Comparison of ENCODE assay signal across 26 cellular contexts in the genomic region with DNA sequence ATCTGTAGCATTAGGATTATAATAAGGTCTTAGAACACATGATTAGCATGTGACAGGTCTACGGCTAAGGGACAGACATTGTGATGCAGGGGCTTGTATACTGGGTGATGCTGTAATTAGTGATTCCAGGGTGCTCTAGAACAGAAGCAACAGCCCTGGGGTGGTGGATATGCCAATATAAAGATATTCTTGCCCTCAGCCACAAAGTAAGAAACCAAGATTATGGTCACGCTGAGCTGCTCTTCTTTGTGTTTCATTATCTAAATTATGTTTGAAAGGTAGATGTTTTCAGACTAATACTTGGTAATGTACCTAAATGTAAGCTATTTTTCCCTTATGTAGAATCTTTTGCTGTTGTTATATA.
"Had no signal": no experiment of that assay in that cellular context is flagged by ENCODE, and none has a peak within 500 bp of the region (broad histone marks: within the 10 kb centered on the region; RNA-seq: fewer than 3 reads in every experiment).

No MANE protein-coding gene starts in this region.

- H3K27ac ChIP-seq: epithelial cell of prostate, esophagus squamous epithelium, foreskin keratinocyte, hepatocyte, ovary, testis, tibial nerve, upper lobe of right lung, vagina had no signal

- H3K27ac Mint-ChIP-seq: dendritic cell treated with granulocyte-macrophage colony-stimulating factor and Interleukin-4, amounts not matched to agents 40 ng/mL and 50 ng/mL, for 4 days; effector memory CD8-positive, alpha-beta T cell; nephron; stimulated activated effector memory CD8-positive, alpha-beta T cell treated with anti-CD3 and anti-CD28 coated beads, Interleukin-12 subunit alpha, Interleukin-12 subunit beta, amount 100 ng/mL, for 72 hours; stimulated activated naive CD8-positive, alpha-beta T cell treated with anti-CD3 and anti-CD28 coated beads, Interleukin-15, Interleukin-2, amounts not matched to agents 100 ng/mL and 50 ng/mL, for 24 hours had no signal

- DNase-seq: effector memory CD8-positive, alpha-beta T cell; esophagus squamous epithelium; foreskin keratinocyte; head of caudate nucleus; kidney; left cardiac atrium; left ventricle myocardium superior; mesendoderm; naive B cell; ovary; right cardiac atrium; small intestine; stimulated activated CD4-positive, alpha-beta T cell treated with anti-CD3 and anti-CD28 coated beads, Interleukin-4, amount 100 ng/mL, for 1 hour; stimulated activated CD8-positive, alpha-beta memory T cell treated with anti-CD3 and anti-CD28 coated beads, Interleukin-4, amount 100 ng/mL, for 48 hours; testis; upper lobe of right lung had no signal

- H3K9me3 ChIP-seq: esophagus squamous epithelium, ovary, testis, tibial nerve, upper lobe of right lung, vagina had no signal

- H3K4me3 ChIP-seq: esophagus squamous epithelium, hepatocyte, lung, ovary, testis, tibial nerve, upper lobe of right lung, vagina had no signal

- H3K9me3 Mint-ChIP-seq: dendritic cell treated with granulocyte-macrophage colony-stimulating factor and Interleukin-4, amounts not matched to agents 40 ng/mL and 50 ng/mL, for 4 days; effector memory CD8-positive, alpha-beta T cell; naive B cell; nephron; stimulated activated effector memory CD8-positive, alpha-beta T cell treated with anti-CD3 and anti-CD28 coated beads, Interleukin-12 subunit alpha, Interleukin-12 subunit beta, amount 100 ng/mL, for 72 hours; stimulated activated naive CD8-positive, alpha-beta T cell treated with anti-CD3 and anti-CD28 coated beads, Interleukin-15, Interleukin-2, amounts not matched to agents 100 ng/mL and 50 ng/mL, for 24 hours had no signal

- H3K36me3 ChIP-seq: ovary had no signal

- H2AFZ ChIP-seq: hepatocyte had no signal

- ATAC-seq: effector memory CD8-positive, alpha-beta T cell; foreskin keratinocyte; left cardiac atrium; left ventricle myocardium superior; right cardiac atrium; stimulated activated effector memory CD8-positive, alpha-beta T cell treated with anti-CD3 and anti-CD28 coated beads, Interleukin-12 subunit alpha, Interleukin-12 subunit beta, amount 100 ng/mL, for 72 hours; upper lobe of right lung had no signal

- H3K79me2 ChIP-seq: hepatocyte had no signal

- H3K4me2 ChIP-seq: hepatocyte had no signal

- FAIRE-seq: colon, kidney, small intestine had no signal

- H3K27me3 ChIP-seq: esophagus squamous epithelium, foreskin keratinocyte, hepatocyte, ovary, testis, tibial nerve, upper lobe of right lung, vagina had no signal

- H3K4me1 ChIP-seq: esophagus squamous epithelium, foreskin keratinocyte, testis, tibial nerve, upper lobe of right lung, vagina had no signal

- H3K36me3 Mint-ChIP-seq: naive B cell; stimulated activated effector memory CD8-positive, alpha-beta T cell treated with anti-CD3 and anti-CD28 coated beads, Interleukin-12 subunit alpha, Interleukin-12 subunit beta, amount 100 ng/mL, for 72 hours had no signal

- H3K4me3 Mint-ChIP-seq: dendritic cell treated with granulocyte-macrophage colony-stimulating factor and Interleukin-4, amounts not matched to agents 40 ng/mL and 50 ng/mL, for 4 days; effector memory CD8-positive, alpha-beta T cell; naive B cell; nephron; stimulated activated effector memory CD8-positive, alpha-beta T cell treated with anti-CD3 and anti-CD28 coated beads, Interleukin-12 subunit alpha, Interleukin-12 subunit beta, amount 100 ng/mL, for 72 hours; stimulated activated naive CD8-positive, alpha-beta T cell treated with anti-CD3 and anti-CD28 coated beads, Interleukin-15, Interleukin-2, amounts not matched to agents 100 ng/mL and 50 ng/mL, for 24 hours had no signal

- H3K4me1 Mint-ChIP-seq: nephron; stimulated activated effector memory CD8-positive, alpha-beta T cell treated with anti-CD3 and anti-CD28 coated beads, Interleukin-12 subunit alpha, Interleukin-12 subunit beta, amount 100 ng/mL, for 72 hours had no signal
